ENCODE assay signal across 8 cellular contexts in the genomic region with DNA sequence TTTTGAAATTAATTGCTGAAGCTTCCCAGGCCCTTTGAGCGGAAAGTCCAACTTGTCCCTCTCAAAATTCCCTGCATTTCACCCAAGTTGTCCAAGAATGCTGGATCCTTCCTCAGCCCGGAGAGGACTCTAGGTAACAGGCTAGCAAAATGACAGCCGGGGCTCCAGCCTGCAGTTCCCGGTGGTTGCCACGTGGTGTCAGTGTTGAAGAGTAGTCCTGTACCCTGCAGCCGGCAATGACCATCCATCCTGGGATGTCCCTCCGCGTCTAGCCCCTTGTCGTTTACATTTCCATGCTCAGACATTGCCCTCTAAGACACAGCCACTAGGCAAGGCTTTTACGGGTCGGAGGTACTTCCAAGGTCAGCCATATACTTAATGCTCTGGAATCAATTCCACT. TPM values are rescaled to one million over a fixed set of nuclear protein-coding genes. Genes with fewer than 3 reads are reported as not detected.
DNase-seq lines count a peak whose midpoint lies in the region; ATAC-seq, FAIRE-seq and TF ChIP-seq lines count a peak whose summit lies in the region.

No MANE protein-coding gene starts in this region.

- no peak overlapping the region for H3K4me3 ChIP-seq in AG04449 (ENCODE audit: low read depth, low read length)
- H3K4me3 ChIP-seq in OCI-LY1 (ENCODE audit: low read depth, low read length, poor library complexity, severe bottlenecking), result no peak overlapping the region
- no peak overlapping the region for H3K4me3 ChIP-seq in GM12878
- H3K4me3 ChIP-seq in liver (ENCODE audit: low read depth in 1 of 3, low read length in 3 of 3), result no peak overlapping the region
- H3K4me3 ChIP-seq in uterus, result no peak overlapping the region

- H3K4me2 ChIP-seq in OCI-LY1 (ENCODE audit: low read length) (no peak overlapping the region), GM12878 (ENCODE audit: control insufficient read depth, insufficient read depth) (no peak overlapping the region)

- no peak overlapping the region for H2AFZ ChIP-seq in OCI-LY1 (ENCODE audit: low read length)
- H2AFZ ChIP-seq in GM12878 (ENCODE audit: control insufficient read depth, low read depth, low read length), result no peak overlapping the region

- TF ChIP-seq EP300 in GM12878 (IDR thresholded peaks at IDR 0.05; ENCODE audit: borderline replicate concordance in 1 of 2, control insufficient read depth in 1 of 2, low read depth in 2 of 2, low read length in 2 of 2), result no peak

- TF ChIP-seq CTCF in AG04449 (IDR thresholded peaks at IDR 0.05; ENCODE audit: insufficient read depth, low read length, missing control alignments) (peak; percentile 66), GM12873 (IDR thresholded peaks at IDR 0.05; ENCODE audit: insufficient read depth, low read depth, low read length, missing control alignments) (peak; percentile 74), OCI-LY1 (IDR thresholded peaks at IDR 0.05; ENCODE audit: low read length) (peak; percentile 64), GM12878 (IDR thresholded peaks at IDR 0.05 in 2 of 3, conservative IDR thresholded peaks at IDR 0.05 in 1 of 3; ENCODE audit: control insufficient read depth in 2 of 3, extremely low read depth in 1 of 3, insufficient read depth in 1 of 3, low read depth in 3 of 3, low read length in 3 of 3) (peak; percentile 19 to 53 (median 51); a peak in 3 of 6 replicates), liver (IDR thresholded peaks at IDR 0.05; ENCODE audit: low read depth, low read length, missing input control) (peak; percentile 81), uterus (IDR thresholded peaks at IDR 0.05) (peak in 3 of 4 experiments; percentile 9 to 41 (median 24))

- H3K9ac ChIP-seq in OCI-LY1 (ENCODE audit: low read length) (no peak overlapping the region), GM12878 (ENCODE audit: control insufficient read depth, insufficient read depth, low read length) (no peak overlapping the region), liver (ENCODE audit: low read depth in 1 of 2, low read length in 2 of 2) (no peak overlapping the region)

- POLR2A ChIA-PET in AG04449 (lab: Yijun Ruan, JAX), result no interaction called here
- POLR2A ChIA-PET in GM12878 (lab: Charles Lee), result no interaction called here

- H3K4me1 ChIP-seq in OCI-LY1 (ENCODE audit: insufficient read depth, low read length, severe bottlenecking) (peaks cover 23% of the 10 kb centered on the region), GM12878 (ENCODE audit: control insufficient read depth, insufficient read depth, low read length) (peaks cover 35% of the 10 kb centered on the region), liver (ENCODE audit: control insufficient read depth in 4 of 4, insufficient read depth in 4 of 4, low read length in 3 of 4) (no peaks in the 10 kb centered on the region), uterus (no peaks in the 10 kb centered on the region)

- no peaks in the 10 kb centered on the region for H3K9me2 ChIP-seq in OCI-LY1 (ENCODE audit: low read depth, low read length)

- SMC1A ChIA-PET in GM12878 (lab: Charles Lee; ENCODE audit: uncharacterized antibody, unreplicated experiment), result no interaction called here

- H3K79me2 ChIP-seq in OCI-LY1 (ENCODE audit: insufficient read depth, low read length) (no peaks in the 10 kb centered on the region), GM12878 (ENCODE audit: control insufficient read depth, insufficient read depth, low read length) (no peaks in the 10 kb centered on the region)

- H3F3A ChIP-seq in OCI-LY1 (ENCODE audit: insufficient read depth, low read length), result no peaks in the 10 kb centered on the region

- intact Hi-C loops in GM12878 (cut with micrococcal nuclease; ENCODE audit: unreplicated experiment) (no loop called here), uterus (cut with DNase I; ENCODE audit: low total_unique reads) (no loop called here)

- H3K27ac ChIP-seq in OCI-LY1 (ENCODE audit: low read depth, low read length, poor library complexity, severe bottlenecking) (no peak overlapping the region), GM12878 (ENCODE audit: control insufficient read depth, insufficient read depth) (no peak overlapping the region), liver (ENCODE audit: low read depth in 1 of 2, low read length in 2 of 2) (no peak overlapping the region), uterus (no peak overlapping the region)

- H4K20me1 ChIP-seq in OCI-LY1 (ENCODE audit: insufficient read depth, low read length) (no peaks in the 10 kb centered on the region), GM12878 (ENCODE audit: control insufficient read depth, insufficient read depth) (no peaks in the 10 kb centered on the region)

- in situ Hi-C loops in GM12878 (cut with MboI), result no loop called here

- DNase-seq in AG04449 (ENCODE audit: low read depth, low spot score) (no peak), GM12878 (ENCODE audit: low read depth, low spot score) (no peak), uterus (peak; percentile 15 to 26), NCI-H2196 treated with DMSO at 0.1 percent for 48 hours (lab: John Stamatoyannopoulos, UW; ENCODE audit: unreplicated experiment) (no peak)

- TF ChIP-seq RAD21 in GM12878 (IDR thresholded peaks at IDR 0.05; ENCODE audit: insufficient read depth, low read depth, low read length), result peak; percentile 27; the same call in 1 of the 2 replicates
- TF ChIP-seq RAD21 in liver (IDR thresholded peaks at IDR 0.05), result peak; percentile 70 to 82

- RAD21 ChIA-PET in GM12878 (lab: Charles Lee; ENCODE audit: unreplicated experiment), result no interaction called here

- CTCF ChIA-PET in AG04449 (lab: Yijun Ruan, JAX), result interaction anchor here (1.1 kb wide), 1 partner anchor 345 kb away, joined by 3 read pairs; no protein-coding TSS in a partner anchor
- CTCF ChIA-PET in GM12878 (lab: Yijun Ruan, JAX), result interaction anchor here (0.7 to 1.5 kb wide), 2 partner anchors 135 to 345 kb away, joined by 3 to 5 read pairs; no protein-coding TSS in a partner anchor

- ATAC-seq in GM12878 (no peak), HG02610 (IDR thresholded peaks at IDR 0.05; ENCODE audit: unreplicated experiment) (no peak)

- no peaks in the 10 kb centered on the region; the same call in 1 of the 2 replicates for H3K36me3 ChIP-seq in OCI-LY1 (ENCODE audit: insufficient read depth, low read length)
- no peaks in the 10 kb centered on the region for H3K36me3 ChIP-seq in GM12878 (ENCODE audit: control insufficient read depth in 2 of 2, insufficient read depth in 2 of 2, low read length in 1 of 2)
- no peaks in the 10 kb centered on the region for H3K36me3 ChIP-seq in liver (ENCODE audit: control insufficient read depth in 4 of 4, insufficient read depth in 3 of 4, low read depth in 1 of 4, low read length in 3 of 4)
- H3K36me3 ChIP-seq in uterus, result no peaks in the 10 kb centered on the region

- no peak for TF ChIP-seq POLR2A in GM12878 (IDR thresholded peaks at IDR 0.05; ENCODE audit: low read depth, low read length)
- no peak for TF ChIP-seq POLR2A in uterus (IDR thresholded peaks at IDR 0.05)

- no TSS peak for BruUV-seq in GM12878 (replicated peaks; lab: Mats Ljungman, UMichigan)

- WGBS in GM12878 (ENCODE audit: insufficient coverage, insufficient replicate concordance, low lambda C conversion rate, missing lambda C conversion rate), result 81% methylated on average over 11 of the region's 11 CpGs
- WGBS in liver, result 22% methylated on average over 11 of the region's 11 CpGs

- no peaks in the 10 kb centered on the region for H3K27me3 ChIP-seq in OCI-LY1 (ENCODE audit: insufficient read depth, low read length)
- H3K27me3 ChIP-seq in GM12878 (replicated peaks in 1 of 2; ENCODE audit: control insufficient read depth in 2 of 2, insufficient read depth in 2 of 2, low read length in 1 of 2), result no peaks in the 10 kb centered on the region
- H3K27me3 ChIP-seq in liver (ENCODE audit: control insufficient read depth in 4 of 4, insufficient read depth in 4 of 4, low read length in 3 of 4), result peaks cover 0 to 2% (median 0%) of the 10 kb centered on the region in 4 donors
- no peaks in the 10 kb centered on the region for H3K27me3 ChIP-seq in uterus

- H3K9me3 ChIP-seq in OCI-LY1 (ENCODE audit: low read length) (0 out of 2 replicates have a peak, but pooled peaks cover 3% of the 10 kb centered on the region), GM12878 (replicated peaks; ENCODE audit: control insufficient read depth, insufficient read depth, low read length) (peaks cover 10% of the 10 kb centered on the region; the same call in 2 of the 3 replicates), liver (ENCODE audit: control insufficient read depth in 4 of 4, low read length in 3 of 4) (peaks cover 0 to 4% (median 0%) of the 10 kb centered on the region in 4 donors), uterus (no peaks in the 10 kb centered on the region)

- FAIRE-seq in GM12878 (lab: Jason Lieb, UNC), result no peak

RNA-seq across cellular contexts. Expression of a gene that starts 31.4 kb away (rescaled TPM):
- total RNA-seq in GM12878 (2013; cell fraction: nucleolus; rRNA removed), result 15.5 and 17.9 TPM in 2 replicates
- total RNA-seq in GM12878 (2014; rRNA removed) (26.0 and 47.3 TPM in 2 replicates), GM12878 (2014; rRNA removed; fragmentation: Illumina TruSeq; extraction: Trizol) (44.2 and 48.4 TPM in 2 replicates), GM12878 (2021) (22.4 and 22.5 TPM in 2 replicates), liver (10 to 100 TPM; 28.0 to 31.0 TPM), uterus (100 to 1,000 TPM in 1 of 4 donors, 10 to 100 TPM in 3; 14.6 to 102 (median 40.0) TPM)
- polyA plus RNA-seq in GM12878 (2011; ENCODE audit: low read depth), result 53.6 TPM
- polyA plus RNA-seq in GM12878 (2011; rRNA removed) (49.1 and 70.3 TPM in 2 replicates), GM12878 (2014; fragmentation: Illumina TruSeq; extraction: Trizol) (68.0 and 75.1 TPM in 2 replicates), GM12878 (2014; fragmentation: Nextera tagmentation; extraction: Ambion mirVana) (10 to 100 TPM; 64.7 to 73.9 TPM), GM12878 (2014; rRNA removed) (29.4 and 40.0 TPM in 2 replicates), GM12878 (2016; fragmentation: Nextera tagmentation; extraction: Ambion mirVana) (10 to 100 TPM; 50.3 to 51.1 TPM), liver (10 to 100 TPM; 34.5 to 62.1 TPM)
- 28.7 and 35.2 TPM in 2 replicates for polyA plus RNA-seq in GM12878 (2011; cell fraction: cytosol; rRNA removed)
- 22.3 and 24.4 TPM in 2 replicates for polyA plus RNA-seq in GM12878 (2011; cell fraction: nucleus; rRNA removed)
- 33.7 and 45.7 TPM in 2 replicates for polyA plus RNA-seq in GM12878 (2012)
- 14.3 and 17.0 TPM in 2 replicates for polyA minus RNA-seq in GM12878 (2011; rRNA and poly(A)+ RNA removed)
- 6.7 and 9.4 TPM in 2 replicates for polyA minus RNA-seq in GM12878 (2011; cell fraction: cytosol; rRNA and poly(A)+ RNA removed)
- 6.4 and 9.1 TPM in 2 replicates for polyA minus RNA-seq in GM12878 (2011; cell fraction: nucleus; rRNA and poly(A)+ RNA removed)

RNA-seq across cellular contexts. Expression of a gene that starts 57.3 kb away (rescaled TPM):
- 46.3 and 49.6 TPM in 2 replicates for total RNA-seq in GM12878 (2013; cell fraction: nucleolus; rRNA removed)
- total RNA-seq in GM12878 (2014; rRNA removed), result 232 TPM in 2 replicates
- total RNA-seq in GM12878 (2014; rRNA removed; fragmentation: Illumina TruSeq; extraction: Trizol), result 247 and 249 TPM in 2 replicates
- total RNA-seq in GM12878 (2021), result 192 and 201 TPM in 2 replicates
- polyA plus RNA-seq in GM12878 (2011; ENCODE audit: low read depth), result 91.2 TPM
- polyA plus RNA-seq in GM12878 (2011; rRNA removed), result 150 and 204 TPM in 2 replicates
- polyA plus RNA-seq in GM12878 (2011; cell fraction: cytosol; rRNA removed), result 91.1 and 113 TPM in 2 replicates
- 81.1 and 86.9 TPM in 2 replicates for polyA plus RNA-seq in GM12878 (2011; cell fraction: nucleus; rRNA removed)
- 94.7 and 123 TPM in 2 replicates for polyA plus RNA-seq in GM12878 (2012)
- 350 and 400 TPM in 2 replicates for polyA plus RNA-seq in GM12878 (2014; fragmentation: Illumina TruSeq; extraction: Trizol)
- 100 to 1,000 TPM in 1 of 2 experiments, 10 to 100 TPM in 1; 74.2 to 187 TPM for polyA plus RNA-seq in GM12878 (2014; fragmentation: Nextera tagmentation; extraction: Ambion mirVana)
- 183 and 199 TPM in 2 replicates for polyA plus RNA-seq in GM12878 (2014; rRNA removed)
- polyA plus RNA-seq in GM12878 (2016; fragmentation: Nextera tagmentation; extraction: Ambion mirVana), result 100 to 1,000 TPM; 501 to 524 TPM
- polyA minus RNA-seq in GM12878 (2011; rRNA and poly(A)+ RNA removed), result 63.6 and 75.4 TPM in 2 replicates
- 36.8 and 43.0 TPM in 2 replicates for polyA minus RNA-seq in GM12878 (2011; cell fraction: cytosol; rRNA and poly(A)+ RNA removed)
- 34.5 and 66.4 TPM in 2 replicates for polyA minus RNA-seq in GM12878 (2011; cell fraction: nucleus; rRNA and poly(A)+ RNA removed)
- total RNA-seq in liver, result 10 to 100 TPM; 66.4 to 83.6 TPM
- polyA plus RNA-seq in liver, result 100 to 1,000 TPM; 110 to 144 TPM
- 100 to 1,000 TPM in 2 of 4 donors, 10 to 100 TPM in 2; 31.8 to 174 (median 98.3) TPM for total RNA-seq in uterus

Comparison
In these comparisons a context has a peak if more than half of its experiments do, and no peak if none do; other contexts are left out.
1. DNase-seq: peak in uterus (2 of 2); none in AG04449 (single experiment), GM12878 (single experiment) and NCI-H2196 treated with DMSO at 0.1 percent for 48 hours (single experiment).
2. CTCF ChIP-seq: peak in every context shown above with its lines; median percentile 81 in liver; 74 in GM12873; 66 in AG04449; 64 in OCI-LY1; 51 in GM12878; 24 in uterus.